Comparison of ENCODE assay signal across 17 cellular contexts in genomic region chr1:69441496-69441895, GRCh38.
"Had no signal": no experiment of that assay in that cellular context is flagged by ENCODE, and none has a peak within 500 bp of the region (broad histone marks: within the 10 kb centered on the region; RNA-seq: fewer than 3 reads in every experiment).

No MANE protein-coding gene starts in this region.

- H3K4me3 ChIP-seq: dorsolateral prefrontal cortex, esophagus squamous epithelium, heart left ventricle, mucosa of descending colon, smooth muscle cell, thyroid gland, uterus had no signal

- ATAC-seq: heart left ventricle; left lobe of liver; mucosa of descending colon; naive thymus-derived CD8-positive, alpha-beta T cell; right cardiac atrium had no signal

- H3K4me1 ChIP-seq: esophagus squamous epithelium, heart left ventricle, thyroid gland, uterus had no signal

- H3K36me3 ChIP-seq: esophagus squamous epithelium, heart left ventricle, thyroid gland, uterus had no signal

- H3K9me3 ChIP-seq: esophagus squamous epithelium, heart left ventricle, mucosa of descending colon, thyroid gland, uterus had no signal

- H3K27ac ChIP-seq: dorsolateral prefrontal cortex, esophagus squamous epithelium, heart left ventricle, thyroid gland, uterus had no signal

- DNase-seq: cortex of kidney; dorsolateral prefrontal cortex; effector CD8-positive, alpha-beta T cell; esophagus squamous epithelium; heart left ventricle; hippocampal formation; kidney glomerular epithelial cell; mucosa of descending colon; naive thymus-derived CD8-positive, alpha-beta T cell; posterior cingulate gyrus; right cardiac atrium; stimulated activated CD4-positive, alpha-beta T cell treated with anti-CD3 and anti-CD28 coated beads, Interleukin-2, amount 100 ng/mL, for 48 hours; stimulated activated naive CD4-positive, alpha-beta T cell treated with Interleukin-2 at 50 U/mL for 16 hours; thyroid gland; uterus had no signal

- H3K4me2 ChIP-seq: smooth muscle cell had no signal

- H3K27me3 ChIP-seq: esophagus squamous epithelium, heart left ventricle, thyroid gland, uterus had no signal
